Comparison of ENCODE assay signal across 8 cellular contexts in genomic region chrX:118839334-118839958, GRCh38. TPM values are rescaled to one million over a fixed set of nuclear protein-coding genes. Genes with fewer than 3 reads are reported as not detected.
DNase-seq lines count a peak whose midpoint lies in the region; ATAC-seq and TF ChIP-seq lines count a peak whose summit lies in the region.

No MANE protein-coding gene starts in this region.

- no peaks in the 10 kb centered on the region for H3K36me3 ChIP-seq in neural cell (ENCODE audit: insufficient read depth, low read length)

- peak; percentile 66 for TF ChIP-seq CTCF in GM10248 (IDR thresholded peaks at IDR 0.05; ENCODE audit: control extremely low read depth, extremely low read depth, low read depth, missing control alignments)
- TF ChIP-seq CTCF in neural cell (IDR thresholded peaks at IDR 0.05; ENCODE audit: poor library complexity, severe bottlenecking), result peak; percentile 33

- no peak overlapping the region for H3K27ac ChIP-seq in neural cell (ENCODE audit: low read length)

- H3K4me2 ChIP-seq in neural cell (ENCODE audit: low read length), result no peak overlapping the region

- peak overlapping the region; percentile 43 for H3K4me3 ChIP-seq in neural cell (ENCODE audit: low read length)

- peaks cover 9% of the 10 kb centered on the region for H3K27me3 Mint-ChIP-seq in stimulated activated naive CD8-positive, alpha-beta T cell treated with anti-CD3 and anti-CD28 coated beads, Interleukin-15, amount 100 ng/mL, for 72 hours

- TF ChIP-seq EP300 in neural cell (conservative IDR thresholded peaks at IDR 0.05; ENCODE audit: poor library complexity, severe bottlenecking), result no peak

- H3K79me2 ChIP-seq in neural cell (replicated peaks; ENCODE audit: insufficient read depth, low read length), result no peaks in the 10 kb centered on the region

- H3K4me3 Mint-ChIP-seq in stimulated activated naive CD8-positive, alpha-beta T cell treated with anti-CD3 and anti-CD28 coated beads, Interleukin-15, amount 100 ng/mL, for 72 hours, result peak overlapping the region; percentile 64 to 83

- DNase-seq in GM10248 (ENCODE audit: extremely low spot score), result peak; percentile 66
- DNase-seq in activated gamma-delta T cell (lab: John Stamatoyannopoulos, UW), result peak; percentile 25
- peak; percentile 42 for DNase-seq in foreskin melanocyte
- peak; percentile 68 to 71 for DNase-seq in stimulated activated naive CD8-positive, alpha-beta T cell treated with anti-CD3 and anti-CD28 coated beads, Interleukin-15, amount 100 ng/mL, for 72 hours

- H3K4me1 Mint-ChIP-seq in stimulated activated naive CD8-positive, alpha-beta T cell treated with anti-CD3 and anti-CD28 coated beads, Interleukin-15, amount 100 ng/mL, for 72 hours, result no peaks in the 10 kb centered on the region

- no peak overlapping the region for H3K9ac ChIP-seq in neural cell (ENCODE audit: low read length)

- no peaks in the 10 kb centered on the region for H3K9me3 Mint-ChIP-seq in stimulated activated naive CD8-positive, alpha-beta T cell treated with anti-CD3 and anti-CD28 coated beads, Interleukin-15, amount 100 ng/mL, for 72 hours

- H3K27me3 ChIP-seq in neural cell (ENCODE audit: insufficient read depth, low read depth, low read length), result no peaks in the 10 kb centered on the region

- H3K27ac Mint-ChIP-seq in stimulated activated naive CD8-positive, alpha-beta T cell treated with anti-CD3 and anti-CD28 coated beads, Interleukin-15, amount 100 ng/mL, for 72 hours, result no peak overlapping the region

- H3K9me2 ChIP-seq in neural cell (ENCODE audit: insufficient read depth, low read length), result no peaks in the 10 kb centered on the region

- no peak for TF ChIP-seq RAD21 in neural cell (conservative IDR thresholded peaks at IDR 0.05)

- ATAC-seq in HG03159 (IDR thresholded peaks at IDR 0.05; ENCODE audit: unreplicated experiment), result peak; percentile 53
- peak; percentile 84 for ATAC-seq in stimulated activated naive CD8-positive, alpha-beta T cell treated with anti-CD3 and anti-CD28 coated beads, Interleukin-15, amount 100 ng/mL, for 72 hours
- no peak for ATAC-seq in GM21390 (IDR thresholded peaks at IDR 0.05; ENCODE audit: unreplicated experiment)

- CTCF ChIA-PET in GM10248 (lab: Yijun Ruan, JAX), result interaction anchor here (0.9 to 1.8 kb wide), 11 partner anchors 9 to 399 kb away, joined by 3 to 9 read pairs (median 5); partner anchors contain the start of gene ZCCHC12

- H3K9me3 ChIP-seq in neural cell (ENCODE audit: low read length), result no peaks in the 10 kb centered on the region

- no peak overlapping the region for H2AFZ ChIP-seq in neural cell (ENCODE audit: low read depth, low read length)

- no peaks in the 10 kb centered on the region for H3F3A ChIP-seq in neural cell (ENCODE audit: insufficient read depth, low read length, poor library complexity, severe bottlenecking)

- POLR2A ChIA-PET in GM10248 (lab: Yijun Ruan, JAX), result no interaction called here

- no peaks in the 10 kb centered on the region for H4K20me1 ChIP-seq in neural cell (ENCODE audit: insufficient read depth)

TF ChIP-seq in PFSK-1, 5 proteins besides CTCF, POLR2A, EP300 and RAD21:
- no peak for TF ChIP-seq REST (IDR thresholded peaks at IDR 0.05; ENCODE audit: insufficient read depth in 1 of 2, low read depth in 2 of 2, low read length in 2 of 2)
- TF ChIP-seq TAF1 (IDR thresholded peaks at IDR 0.05; ENCODE audit: borderline replicate concordance, insufficient read depth, low read length), result no peak
- TF ChIP-seq POLR2AphosphoS5 (IDR thresholded peaks at IDR 0.05; ENCODE audit: low read depth, low read length), result no peak
- TF ChIP-seq SIN3A (IDR thresholded peaks at IDR 0.05; ENCODE audit: borderline replicate concordance, insufficient read depth, low read length), result no peak
- TF ChIP-seq FOXP2 (optimal IDR thresholded peaks at IDR 0.05; ENCODE audit: borderline replicate concordance, extremely low read depth, extremely low read length, insufficient read depth), result peak; percentile 84
TF ChIP-seq in PFSK-1: peak in this region for 1.

TF ChIP-seq in neural cell, 6 proteins besides CTCF, POLR2A, EP300 and RAD21:
- TF ChIP-seq TAF1 (IDR thresholded peaks at IDR 0.05; ENCODE audit: low read depth), result no peak
- no peak for TF ChIP-seq MXI1 (conservative IDR thresholded peaks at IDR 0.05; ENCODE audit: poor library complexity, severe bottlenecking)
- no peak for TF ChIP-seq POLR2AphosphoS5 (IDR thresholded peaks at IDR 0.05)
- no peak for TF ChIP-seq REST (IDR thresholded peaks at IDR 0.05; ENCODE audit: borderline replicate concordance)
- TF ChIP-seq SMC3 (conservative IDR thresholded peaks at IDR 0.05; ENCODE audit: poor library complexity), result no peak
- TF ChIP-seq EZH2 (IDR thresholded peaks at IDR 0.05; ENCODE audit: borderline replicate concordance, insufficient read depth, low read length, poor library complexity, severe bottlenecking), result no peak

RNA-seq across cellular contexts. Expression of gene ZCCHC12, which starts 15.8 kb away (rescaled TPM):
- polyA plus RNA-seq in PFSK-1 (2012; ENCODE audit: insufficient read length, low read depth), result not detected
- 146 and 167 TPM in 2 replicates for polyA plus RNA-seq in neural cell
- 97.7 and 101 TPM in 2 replicates for polyA minus RNA-seq in neural cell
